Comparison of ENCODE assay signal across 11 cellular contexts in genomic region chr5:100270323-100270771, GRCh38.
DNase-seq lines count a peak whose midpoint lies in the region; ATAC-seq and TF ChIP-seq lines count a peak whose summit lies in the region.
"Had no signal": no experiment of that assay in that cellular context is flagged by ENCODE, and none has a peak within 500 bp of the region (broad histone marks: within the 10 kb centered on the region; RNA-seq: fewer than 3 reads in every experiment).

No MANE protein-coding gene starts in this region.

- H3K4me3 ChIP-seq in choroid plexus epithelial cell (ENCODE audit: low read depth, low read length) (no peak overlapping the region), retinal pigment epithelial cell (ENCODE audit: low read length) (peak overlapping the region; percentile 9), lower leg skin (ENCODE audit: low read depth, poor library complexity, severe bottlenecking) (no peak overlapping the region)

- H3K9me3 Mint-ChIP-seq in activated T-cell treated with anti-CD3 and anti-CD28 coated beads, Interleukin-2, amount 50 U/mL, for 72 hours: peaks cover 0 to 2% of the 10 kb centered on the region in 2 donors

- TF ChIP-seq CTCF in choroid plexus epithelial cell (conservative IDR thresholded peaks at IDR 0.05; ENCODE audit: low read depth, low read length) (no peak), retinal pigment epithelial cell (conservative IDR thresholded peaks at IDR 0.05; ENCODE audit: low read depth, low read length) (no peak), lower leg skin (IDR thresholded peaks at IDR 0.05) (no peak)

- H3K4me3 Mint-ChIP-seq in activated T-cell treated with anti-CD3 and anti-CD28 coated beads, Interleukin-2, amount 50 U/mL, for 72 hours: no peak overlapping the region

- H3K27me3 Mint-ChIP-seq in activated T-cell treated with anti-CD3 and anti-CD28 coated beads, Interleukin-2, amount 50 U/mL, for 72 hours (ENCODE audit: low read depth): no peaks in the 10 kb centered on the region

- H3K4me1 Mint-ChIP-seq in activated T-cell treated with anti-CD3 and anti-CD28 coated beads, Interleukin-2, amount 50 U/mL, for 72 hours (ENCODE audit: low read depth): no peaks in the 10 kb centered on the region

- peak; percentile 71 for ATAC-seq in GM19452 (IDR thresholded peaks at IDR 0.05; ENCODE audit: unreplicated experiment)
- peak; percentile 87 for ATAC-seq in HG03457 (IDR thresholded peaks at IDR 0.05; ENCODE audit: unreplicated experiment)
- ATAC-seq in activated T-cell treated with anti-CD3 and anti-CD28 coated beads, Interleukin-2, amount 50 U/mL, for 72 hours (replicated peaks in 1 of 2): no peak
- ATAC-seq: sciatic nerve had no signal

- DNase-seq in choroid plexus epithelial cell (ENCODE audit: low read depth) (peak; percentile 51), retinal pigment epithelial cell (ENCODE audit: low read depth) (peak; percentile 62), NOMO-1 treated with DMSO at 0.1 percent for 48 hours (lab: John Stamatoyannopoulos, UW; ENCODE audit: unreplicated experiment) (no peak), lower leg skin (ENCODE audit: low spot score in 2 of 2) (no peak), COR-L47 (lab: John Stamatoyannopoulos, UW) (no peak)
- no peak for DNase-seq in activated T-cell treated with anti-CD3 and anti-CD28 coated beads, Interleukin-2, amount 50 U/mL, for 72 hours
- DNase-seq: islet precursor cell, T-helper 2 cell had no signal

- WGBS in lower leg skin, 2 donors: 2 to 4% methylated on average over 4 of the region's 4 CpGs

- intact Hi-C loops in lower leg skin (cut with DNase I; ENCODE audit: low total_unique reads): no loop called here

- no peaks in the 10 kb centered on the region for H3K36me3 Mint-ChIP-seq in activated T-cell treated with anti-CD3 and anti-CD28 coated beads, Interleukin-2, amount 50 U/mL, for 72 hours (ENCODE audit: insufficient read depth in 2 of 2)

- H3K27ac Mint-ChIP-seq in activated T-cell treated with anti-CD3 and anti-CD28 coated beads, Interleukin-2, amount 50 U/mL, for 72 hours: no peak overlapping the region

- no peak for TF ChIP-seq POLR2A in lower leg skin (IDR thresholded peaks at IDR 0.05)

Comparison
In these comparisons a context has a peak if more than half of its experiments do, and no peak if none do; other contexts are left out.
1. ATAC-seq: peak in GM19452 (single experiment) and HG03457 (single experiment); none in activated T-cell treated with anti-CD3 and anti-CD28 coated beads, Interleukin-2, amount 50 U/mL, for 72 hours (0 of 2).
2. DNase-seq: peak in choroid plexus epithelial cell (single experiment) and retinal pigment epithelial cell (single experiment); none in activated T-cell treated with anti-CD3 and anti-CD28 coated beads, Interleukin-2, amount 50 U/mL, for 72 hours (0 of 2), NOMO-1 treated with DMSO at 0.1 percent for 48 hours (single experiment), lower leg skin (0 of 2) and COR-L47 (single experiment).